ENCODE assay signal across 22 cellular contexts in the genomic region with DNA sequence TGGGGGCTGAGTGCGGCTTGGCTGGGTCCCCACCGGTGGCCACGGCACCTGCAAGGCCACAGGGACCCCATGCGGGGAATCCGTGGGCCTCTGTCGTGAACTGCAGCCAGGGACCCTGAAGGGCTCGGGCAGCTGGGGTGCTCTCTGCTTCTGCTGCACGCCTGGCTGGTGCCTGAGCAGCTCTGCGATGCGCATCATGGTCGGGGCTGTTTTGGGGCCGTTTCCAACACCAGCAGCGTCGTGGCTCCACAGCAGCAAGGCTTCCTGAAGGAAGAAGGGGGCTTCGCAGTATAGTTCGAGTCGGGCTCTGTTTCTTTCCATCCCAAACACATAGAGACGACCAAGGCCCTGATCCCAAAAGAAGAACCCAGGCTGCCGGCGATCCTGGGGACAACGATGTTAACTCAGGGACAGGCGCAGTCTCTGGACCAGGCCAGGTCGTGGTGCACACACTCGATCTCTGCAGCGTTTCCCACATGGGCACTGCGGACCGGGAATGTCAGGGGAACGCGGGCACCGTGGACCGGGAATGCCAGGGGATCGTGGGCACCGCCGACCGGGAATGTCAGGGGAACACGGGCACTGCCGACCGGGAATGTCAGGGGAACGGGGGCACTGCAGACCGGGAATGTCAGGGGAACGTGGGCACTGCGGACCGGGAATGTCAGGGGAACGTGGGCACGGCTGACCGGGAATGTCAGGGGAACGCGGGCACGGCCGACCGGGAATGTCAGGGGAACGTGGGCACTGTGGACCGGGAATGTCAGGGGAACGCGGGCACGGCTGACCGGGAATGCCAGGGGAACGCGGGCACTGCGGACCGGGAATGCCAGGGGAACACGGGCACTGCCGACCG. TPM values are rescaled to one million over a fixed set of nuclear protein-coding genes. Genes with fewer than 3 reads are reported as not detected.
DNase-seq lines count a peak whose midpoint lies in the region; ATAC-seq, FAIRE-seq and TF ChIP-seq lines count a peak whose summit lies in the region.
"Had no signal": no experiment of that assay in that cellular context is flagged by ENCODE, and none has a peak within 500 bp of the region (broad histone marks: within the 10 kb centered on the region; RNA-seq: fewer than 3 reads in every experiment).

No MANE protein-coding gene starts in this region.

- H3K4me3 Mint-ChIP-seq in astrocyte (ENCODE audit: unreplicated experiment), result no peak overlapping the region
- H3K4me3 Mint-ChIP-seq in Caco-2 (ENCODE audit: unreplicated experiment), result no peak overlapping the region
- H3K4me3 Mint-ChIP-seq: CD8-positive, alpha-beta memory T cell had no signal

- H3K36me3 Mint-ChIP-seq in astrocyte (ENCODE audit: low read depth, unreplicated experiment) (peaks cover 2% of the 10 kb centered on the region), Caco-2 (ENCODE audit: insufficient read depth, unreplicated experiment) (no peaks in the 10 kb centered on the region)
- H3K36me3 Mint-ChIP-seq: CD8-positive, alpha-beta memory T cell had no signal

- peaks cover 63% of the 10 kb centered on the region for H3K27me3 Mint-ChIP-seq in astrocyte (ENCODE audit: low read depth, unreplicated experiment)
- H3K27me3 Mint-ChIP-seq in Caco-2 (ENCODE audit: insufficient read depth, unreplicated experiment), result peaks cover 2% of the 10 kb centered on the region

- H3K4me1 ChIP-seq in right atrium auricular region (no peaks in the 10 kb centered on the region), astrocyte (ENCODE audit: insufficient read depth, low read length) (no peaks in the 10 kb centered on the region), spleen (no peaks in the 10 kb centered on the region), Caco-2 (peaks cover 7% of the 10 kb centered on the region), esophagus squamous epithelium (no peaks in the 10 kb centered on the region)

- no peak overlapping the region for H3K27ac ChIP-seq in right atrium auricular region
- H3K27ac ChIP-seq in astrocyte (ENCODE audit: low read depth, low read length), result no peak overlapping the region
- H3K27ac ChIP-seq in spleen, result no peak overlapping the region
- H3K27ac ChIP-seq in esophagus squamous epithelium, result no peak overlapping the region
- H3K27ac ChIP-seq: BLaER1 treated with 17β-estradiol and CSF1 and Interleukin-3, amounts not matched to agents 10 nM and 100 nM had no signal

- no peaks in the 10 kb centered on the region for H3K79me2 ChIP-seq in astrocyte (ENCODE audit: insufficient read depth, low read length)

- H3K27me3 ChIP-seq in right atrium auricular region (no peaks in the 10 kb centered on the region), astrocyte (ENCODE audit: insufficient read depth, low read length) (peaks cover 25% of the 10 kb centered on the region), spleen (replicated peaks in 1 of 7) (peaks cover 0 to 82% (median 3%) of the 10 kb centered on the region in 7 donors), Caco-2 (replicated peaks; ENCODE audit: control insufficient read depth, insufficient read depth, low read length) (no peaks in the 10 kb centered on the region), esophagus squamous epithelium (peaks cover 0 to 77% (median 0%) of the 10 kb centered on the region in 4 donors)
- H3K27me3 ChIP-seq: BLaER1 treated with 17β-estradiol and CSF1 and Interleukin-3, amounts not matched to agents 10 nM and 100 nM had no signal

- CTCF ChIA-PET in Caco-2 (lab: Charles Lee), result interaction anchor here (1.2 kb wide), 1 partner anchor 21 kb away, joined by 3 read pairs; no protein-coding TSS in a partner anchor

- no peak for TF ChIP-seq CTCF in right atrium auricular region (IDR thresholded peaks at IDR 0.05)
- no peak for TF ChIP-seq CTCF in astrocyte (IDR thresholded peaks at IDR 0.05; ENCODE audit: insufficient read depth, low read depth, low read length)
- TF ChIP-seq CTCF in spleen (IDR thresholded peaks at IDR 0.05 in 8 of 11, conservative IDR thresholded peaks at IDR 0.05 in 3 of 11), result no peak
- TF ChIP-seq CTCF in Caco-2 (IDR thresholded peaks at IDR 0.05; ENCODE audit: insufficient read depth in 1 of 2, low read depth in 1 of 2, low read length in 1 of 2, severe bottlenecking in 1 of 2, unreplicated experiment in 1 of 2), result no peak
- no peak for TF ChIP-seq CTCF in esophagus squamous epithelium (IDR thresholded peaks at IDR 0.05)

- H2AFZ ChIP-seq in astrocyte (ENCODE audit: low read depth, low read length), result no peak overlapping the region

- intact Hi-C loops in Right ventricle myocardium superior (cut with DNase I) (no loop called here), left ventricle myocardium superior (cut with micrococcal nuclease) (no loop called here), spleen (cut with DNase I; ENCODE audit: low total_unique reads) (no loop called here), Caco-2 (cut with micrococcal nuclease; ENCODE audit: unreplicated experiment) (no loop called here), esophagus squamous epithelium (cut with DNase I) (no loop called here)

- H3K36me3 ChIP-seq in right atrium auricular region (no peaks in the 10 kb centered on the region), astrocyte (ENCODE audit: insufficient read depth, low read length) (no peaks in the 10 kb centered on the region), spleen (no peaks in the 10 kb centered on the region), Caco-2 (ENCODE audit: control insufficient read depth, insufficient read depth, low read length) (no peaks in the 10 kb centered on the region), esophagus squamous epithelium (no peaks in the 10 kb centered on the region)
- H3K36me3 ChIP-seq: BLaER1 treated with 17β-estradiol and CSF1 and Interleukin-3, amounts not matched to agents 10 nM and 100 nM had no signal

- H4K20me1 ChIP-seq in astrocyte (ENCODE audit: insufficient read depth, low read length), result no peaks in the 10 kb centered on the region

- peak overlapping the region; percentile 84 for H3K27ac Mint-ChIP-seq in astrocyte (ENCODE audit: unreplicated experiment)
- no peak overlapping the region for H3K27ac Mint-ChIP-seq in Caco-2 (ENCODE audit: unreplicated experiment)
- H3K27ac Mint-ChIP-seq: CD8-positive, alpha-beta memory T cell had no signal

- WGBS in spleen, 5 donors, result 88 to 90% (median 89%) methylated on average over 60 to 64 of the region's 64 CpGs
- WGBS in esophagus squamous epithelium, 2 donors, result 82 to 85% methylated on average over 42 to 46 of the region's 64 CpGs

- no peak overlapping the region for H3K9ac ChIP-seq in astrocyte (ENCODE audit: low read length)
- H3K9ac ChIP-seq: BLaER1 treated with 17β-estradiol and CSF1 and Interleukin-3, amounts not matched to agents 10 nM and 100 nM had no signal

- FAIRE-seq in astrocyte (lab: Jason Lieb, UNC), result no peak
- FAIRE-seq: A204.1, RCC 7860 had no signal

- TF ChIP-seq POLR2A in spleen (IDR thresholded peaks at IDR 0.05), result no peak
- no peak for TF ChIP-seq POLR2A in esophagus squamous epithelium (IDR thresholded peaks at IDR 0.05)

- no peak overlapping the region for H3K4me2 ChIP-seq in astrocyte (ENCODE audit: low read length)

- POLR2A ChIA-PET in Caco-2 (lab: Charles Lee), result no interaction called here

- peak; percentile 20 for DNase-seq in Right ventricle myocardium superior
- no peak for DNase-seq in right atrium auricular region (ENCODE audit: low spot score)
- no peak for DNase-seq in astrocyte (ENCODE audit: low read depth)
- peak; percentile 26 for DNase-seq in left ventricle myocardium superior
- DNase-seq in spleen, result peak; percentile 31
- no peak for DNase-seq in Caco-2
- no peak for DNase-seq in esophagus squamous epithelium (lab: John Stamatoyannopoulos, UW)
- DNase-seq in NCI-H2107 (lab: John Stamatoyannopoulos, UW), result no peak
- DNase-seq: DMS79; KBM-7; NCI-H1105 treated with DMSO at 0.1 percent for 48 hours; NCI-H1694 treated with DMSO at 0.1 percent for 48 hours; NCI-H510A; NCI-H748 treated with DMSO at 0.1 percent for 48 hours; NK-92 treated with Interleukin-12 subunit alpha and Interleukin-12 subunit beta, amount 100 ng/mL, for 24 hours; SHP77 treated with DMSO at 0.1 percent for 48 hours had no signal

- H3K4me1 Mint-ChIP-seq in astrocyte (ENCODE audit: low read depth, unreplicated experiment), result no peaks in the 10 kb centered on the region
- peaks cover 10% of the 10 kb centered on the region for H3K4me1 Mint-ChIP-seq in Caco-2 (ENCODE audit: low read depth, unreplicated experiment)
- H3K4me1 Mint-ChIP-seq: CD8-positive, alpha-beta memory T cell had no signal

- H3K9me3 ChIP-seq in right atrium auricular region, result no peaks in the 10 kb centered on the region
- H3K9me3 ChIP-seq in astrocyte (ENCODE audit: insufficient read depth, low read depth, low read length), result no peaks in the 10 kb centered on the region
- peaks cover 0 to 9% (median 0%) of the 10 kb centered on the region in 8 donors for H3K9me3 ChIP-seq in spleen
- peaks cover 11% of the 10 kb centered on the region for H3K9me3 ChIP-seq in Caco-2
- no peaks in the 10 kb centered on the region for H3K9me3 ChIP-seq in esophagus squamous epithelium

- H3K4me3 ChIP-seq in right atrium auricular region (no peak overlapping the region), astrocyte (ENCODE audit: insufficient read depth, low read depth, low read length) (no peak overlapping the region), spleen (no peak overlapping the region), Caco-2 (ENCODE audit: low read depth, low read length) (no peak overlapping the region), esophagus squamous epithelium (no peak overlapping the region)
- H3K4me3 ChIP-seq: BLaER1 treated with 17β-estradiol and CSF1 and Interleukin-3, amounts not matched to agents 10 nM and 100 nM had no signal

- ATAC-seq in Right ventricle myocardium superior (ENCODE audit: poor library complexity), result no peak
- no peak for ATAC-seq in left ventricle myocardium superior

- BruUV-seq in Caco-2 (replicated peaks; lab: Mats Ljungman, UMichigan), result no TSS peak

- H3K9me3 Mint-ChIP-seq in astrocyte (ENCODE audit: unreplicated experiment) (peaks cover 8% of the 10 kb centered on the region), Caco-2 (ENCODE audit: unreplicated experiment) (no peaks in the 10 kb centered on the region)
- H3K9me3 Mint-ChIP-seq: CD8-positive, alpha-beta memory T cell had no signal

RNA-seq across cellular contexts. Expression of a gene that starts 36.8 kb away (rescaled TPM):
- total RNA-seq in Right ventricle myocardium superior, result not detected
- not detected for total RNA-seq in right atrium auricular region
- total RNA-seq in astrocyte, result not detected in 2 replicates
- total RNA-seq in left ventricle myocardium superior, result not detected
- total RNA-seq in spleen, result not detected
- not detected for polyA plus RNA-seq in spleen
- 0.49 and 0.95 TPM in 2 replicates for total RNA-seq in Caco-2 (2022)
- not detected for total RNA-seq in esophagus squamous epithelium
- total RNA-seq: CD8-positive, alpha-beta memory T cell; H4; OCI-LY7 had no signal
- polyA plus RNA-seq: CD8-positive, alpha-beta memory T cell had no signal

Comparison
In these comparisons a context has a peak if more than half of its experiments do, and no peak if none do; other contexts are left out.
1. DNase-seq: peak in Right ventricle myocardium superior (single experiment), left ventricle myocardium superior (single experiment) and spleen (single experiment); none in right atrium auricular region (single experiment), astrocyte (single experiment), Caco-2 (0 of 2), esophagus squamous epithelium (single experiment) and NCI-H2107 (single experiment).